ENCODE assay signal across 22 cellular contexts in the genomic region with DNA sequence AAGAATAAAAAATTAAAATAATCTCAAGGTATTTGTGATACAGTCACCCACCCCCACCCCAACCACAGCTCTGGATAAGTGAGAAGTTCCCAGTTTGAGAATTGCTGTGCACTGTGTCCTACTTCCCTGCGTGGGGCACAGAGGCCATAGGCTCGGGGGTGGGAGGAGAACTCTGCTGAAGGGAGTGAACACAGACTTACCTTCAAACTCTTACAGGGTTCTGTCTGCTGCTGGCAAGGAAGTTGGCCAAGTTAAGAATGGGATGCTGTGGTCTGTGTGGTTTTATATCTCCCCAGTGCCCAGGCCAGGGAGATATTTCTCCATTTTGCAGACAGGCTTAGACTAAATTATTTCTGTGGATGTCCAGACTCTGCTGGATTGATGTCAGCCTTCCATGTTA. TPM values are rescaled to one million over a fixed set of nuclear protein-coding genes. Genes with fewer than 3 reads are reported as not detected.
"Had no signal": no experiment of that assay in that cellular context is flagged by ENCODE, and none has a peak within 500 bp of the region (broad histone marks: within the 10 kb centered on the region; RNA-seq: fewer than 3 reads in every experiment).

No MANE protein-coding gene starts in this region.

- H3K27me3 ChIP-seq: body of pancreas, esophagus muscularis mucosa, right lobe of liver, transverse colon had no signal

- H3K36me3 ChIP-seq: esophagus muscularis mucosa, right lobe of liver, transverse colon, WERI-Rb-1 had no signal

- H3K4me1 ChIP-seq: body of pancreas, esophagus muscularis mucosa, right lobe of liver, transverse colon had no signal

- H3K4me3 Mint-ChIP-seq: activated CD4-positive, alpha-beta memory T cell treated with anti-CD3 and anti-CD28 coated beads, Interleukin-2, amount 10 ng/mL, durations not matched to agents 7 days and 5 days; activated CD4-positive, alpha-beta T cell treated with anti-CD3 and anti-CD28 coated beads for 36 hours; activated naive CD8-positive, alpha-beta T cell; activated T-cell treated with anti-CD3 and anti-CD28 coated beads, Interleukin-2, amount 50 U/mL, for 24 hours; neural crest cell had no signal

- H3K27ac Mint-ChIP-seq: activated CD4-positive, alpha-beta memory T cell treated with anti-CD3 and anti-CD28 coated beads, Interleukin-2, amount 10 ng/mL, durations not matched to agents 7 days and 5 days; activated CD4-positive, alpha-beta T cell treated with anti-CD3 and anti-CD28 coated beads for 36 hours; activated naive CD8-positive, alpha-beta T cell; activated T-cell treated with anti-CD3 and anti-CD28 coated beads, Interleukin-2, amount 50 U/mL, for 24 hours had no signal

- ATAC-seq: activated CD4-positive, alpha-beta T cell treated with anti-CD3 and anti-CD28 coated beads for 36 hours; body of pancreas; left ventricle myocardium superior; right lobe of liver had no signal

- DNase-seq: activated CD4-positive, alpha-beta memory T cell treated with anti-CD3 and anti-CD28 coated beads, Interleukin-2, amount 10 ng/mL, durations not matched to agents 7 days and 5 days; activated CD4-positive, alpha-beta T cell treated with anti-CD3 and anti-CD28 coated beads for 36 hours; activated gamma-delta T cell; activated T-cell treated with anti-CD3 and anti-CD28 coated beads, Interleukin-2, amount 50 U/mL, for 24 hours; body of pancreas; caudate nucleus; left ventricle myocardium superior; right lobe of liver; stimulated activated CD4-positive, alpha-beta T cell treated with anti-CD3 and anti-CD28 coated beads, Interleukin-4, amount 100 ng/mL, for 4 hours; stimulated activated CD8-positive, alpha-beta memory T cell treated with anti-CD3 and anti-CD28 coated beads, Interleukin-4, amount 100 ng/mL, for 48 hours; stimulated activated naive CD4-positive, alpha-beta T cell treated with Interleukin-2 at 50 U/mL for 16 hours; substantia nigra; transverse colon; WERI-Rb-1 had no signal

- H3K4me1 Mint-ChIP-seq: activated CD4-positive, alpha-beta memory T cell treated with anti-CD3 and anti-CD28 coated beads, Interleukin-2, amount 10 ng/mL, durations not matched to agents 7 days and 5 days; activated CD4-positive, alpha-beta T cell treated with anti-CD3 and anti-CD28 coated beads for 36 hours; neural crest cell had no signal

- H3K27ac ChIP-seq: body of pancreas, coronary artery, esophagus muscularis mucosa, right lobe of liver, transverse colon, WERI-Rb-1 had no signal

- H3K4me3 ChIP-seq: body of pancreas, coronary artery, esophagus muscularis mucosa, right lobe of liver, smooth muscle cell, transverse colon had no signal

- H3K9me3 Mint-ChIP-seq: activated CD4-positive, alpha-beta memory T cell treated with anti-CD3 and anti-CD28 coated beads, Interleukin-2, amount 10 ng/mL, durations not matched to agents 7 days and 5 days; activated T-cell treated with anti-CD3 and anti-CD28 coated beads, Interleukin-2, amount 50 U/mL, for 24 hours; neural crest cell had no signal

- H3K9me3 ChIP-seq: body of pancreas, esophagus muscularis mucosa, right lobe of liver, transverse colon had no signal

RNA-seq across cellular contexts. Expression of a gene that starts 37.6 kb away (rescaled TPM):
- total RNA-seq: activated CD4-positive, alpha-beta memory T cell treated with anti-CD3 and anti-CD28 coated beads, Interleukin-2, amount 10 ng/mL, durations not matched to agents 7 days and 5 days; activated CD4-positive, alpha-beta T cell treated with anti-CD3 and anti-CD28 coated beads for 36 hours; kidney epithelial cell; osteoblast; pulmonary artery endothelial cell had no signal
